ENCODE assay signal across 7 cellular contexts in the genomic region with DNA sequence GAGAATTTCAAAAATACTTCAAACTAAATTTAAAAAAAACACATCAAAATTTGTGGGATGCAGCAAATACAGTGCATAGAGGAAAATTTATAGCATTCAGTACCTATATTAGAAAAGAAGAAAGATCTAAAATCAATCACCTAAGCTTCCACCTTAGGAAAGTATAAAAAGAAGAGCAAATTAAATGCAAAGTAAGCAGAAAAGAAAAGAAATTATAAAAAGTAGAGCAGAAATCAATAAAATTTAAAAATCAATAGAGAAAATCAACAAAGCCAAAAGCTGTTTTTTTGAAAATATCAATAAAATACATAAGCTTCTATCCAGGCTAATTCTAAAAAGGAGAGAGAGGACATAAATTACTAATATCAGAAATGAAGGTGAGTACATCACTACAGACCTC.
"Had no signal": no experiment of that assay in that cellular context is flagged by ENCODE, and none has a peak within 500 bp of the region (broad histone marks: within the 10 kb centered on the region; RNA-seq: fewer than 3 reads in every experiment).

No MANE protein-coding gene starts in this region.

- H3K9ac ChIP-seq: KMS-11 had no signal

- FAIRE-seq: H1, HTR-8/SVneo had no signal

- H3K4me2 ChIP-seq: GM23338, KMS-11 had no signal

- H2AFZ ChIP-seq: GM23338 had no signal

- DNase-seq: H9, HCEC 1CT, KBM-7 had no signal

- H3K27ac ChIP-seq: KMS-11 had no signal

- ATAC-seq: GM23338 had no signal

- H3K4me3 ChIP-seq: GM23338 had no signal
